Comparison of ENCODE assay signal across 9 cellular contexts in genomic region chr7:18087687-18088078, GRCh38.
DNase-seq lines count a peak whose midpoint lies in the region; ATAC-seq and TF ChIP-seq lines count a peak whose summit lies in the region.
"Had no signal": no experiment of that assay in that cellular context is flagged by ENCODE, and none has a peak within 500 bp of the region (broad histone marks: within the 10 kb centered on the region; RNA-seq: fewer than 3 reads in every experiment).

No MANE protein-coding gene starts in this region.

- no peaks in the 10 kb centered on the region for H3K9me3 ChIP-seq in tibial artery

- H3K27me3 ChIP-seq in tibial artery = no peaks in the 10 kb centered on the region

- H3K4me3 ChIP-seq in astrocyte of the cerebellum (ENCODE audit: low read depth, low read length) (peak overlapping the region; percentile 60), tibial artery (peak overlapping the region; percentile 86 to 92)

- no peak overlapping the region for H3K27ac ChIP-seq in tibial artery

- ATAC-seq in GM18498 (IDR thresholded peaks at IDR 0.05; ENCODE audit: unreplicated experiment) (no peak), GM18868 (IDR thresholded peaks at IDR 0.05; ENCODE audit: unreplicated experiment) (no peak)

- in situ Hi-C loops in astrocyte of the cerebellum (cut with HindIII; ENCODE audit: low sequenced_read_pairs) = no loop called here

- TF ChIP-seq CTCF in astrocyte of the cerebellum (IDR thresholded peaks at IDR 0.05; ENCODE audit: low read depth, low read length, missing control alignments) (no peak), tibial artery (IDR thresholded peaks at IDR 0.05) (no peak)

- peaks cover 0 to 13% (median 4%) of the 10 kb centered on the region in 4 donors for H3K4me1 ChIP-seq in tibial artery

- no peaks in the 10 kb centered on the region for H3K36me3 ChIP-seq in tibial artery

- DNase-seq in SHP77 (lab: John Stamatoyannopoulos, UW) (peak; percentile 19 to 46), SHP77 treated with DMSO at 0.1 percent for 48 hours (lab: John Stamatoyannopoulos, UW) (no peak), astrocyte of the cerebellum (ENCODE audit: low read depth) (no peak), iPS-NIHi7 (ENCODE audit: extremely low spot score) (peak; percentile 23), tibial artery (no peak), NCI-H2107 (lab: John Stamatoyannopoulos, UW) (no peak)
- DNase-seq: T-helper 1 cell had no signal

- intact Hi-C loops in tibial artery (cut with DNase I; ENCODE audit: low total_unique reads) = no loop called here

Comparison
In these comparisons a context has a peak if more than half of its experiments do, and no peak if none do; other contexts are left out.
1. DNase-seq: peak in SHP77 (2 of 2) and iPS-NIHi7 (single experiment); none in SHP77 treated with DMSO at 0.1 percent for 48 hours (single experiment), astrocyte of the cerebellum (single experiment), tibial artery (0 of 2) and NCI-H2107 (single experiment).